In the genomic region with DNA sequence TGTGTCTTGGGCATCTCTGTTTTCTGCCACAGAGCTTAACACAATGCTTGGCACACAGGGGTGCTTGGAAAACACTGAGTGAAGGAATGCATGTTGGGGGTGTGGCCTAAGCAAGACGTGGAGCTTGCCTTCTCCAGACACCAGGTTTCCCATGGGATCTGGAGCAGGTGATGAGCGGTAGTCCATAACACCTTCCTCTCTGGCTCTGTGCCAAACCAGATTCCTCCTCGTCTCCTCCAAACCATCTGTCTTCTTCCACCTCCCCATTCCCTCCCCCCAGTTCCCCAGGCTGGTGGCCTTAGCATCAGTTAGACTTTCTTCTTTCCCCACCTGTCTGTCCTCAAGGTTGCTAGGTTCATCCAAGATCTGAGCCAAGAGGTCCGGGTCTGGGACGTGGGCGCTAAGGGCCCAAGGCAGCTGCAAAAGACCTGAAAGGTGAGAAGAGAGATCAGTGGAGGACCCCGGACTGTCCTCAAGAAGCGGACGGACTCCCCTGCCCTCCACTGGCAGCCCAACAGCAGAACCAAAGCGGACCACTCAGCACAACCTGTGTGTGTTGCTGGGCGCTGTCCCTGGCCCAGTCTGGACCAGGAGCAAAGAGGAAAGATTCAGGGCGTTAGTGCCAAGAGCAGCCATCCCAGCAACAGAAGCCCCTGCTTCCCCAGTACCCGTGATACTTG, we compare ENCODE assay signal across 12 cellular contexts. TPM values are rescaled to one million over a fixed set of nuclear protein-coding genes. Genes with fewer than 3 reads are reported as not detected.
DNase-seq lines count a peak whose midpoint lies in the region; ATAC-seq and TF ChIP-seq lines count a peak whose summit lies in the region.
"Had no signal": no experiment of that assay in that cellular context is flagged by ENCODE, and none has a peak within 500 bp of the region (broad histone marks: within the 10 kb centered on the region; RNA-seq: fewer than 3 reads in every experiment).

No MANE protein-coding gene starts in this region.

- TF ChIP-seq CTCF in dorsolateral prefrontal cortex (IDR thresholded peaks at IDR 0.05 in 54 of 56, conservative IDR thresholded peaks at IDR 0.05 in 2 of 56; ENCODE audit: low read depth in 1 of 56, partially characterized antibody in 56 of 56): no peak
- TF ChIP-seq CTCF in upper lobe of right lung (IDR thresholded peaks at IDR 0.05): no peak

- H3K27me3 Mint-ChIP-seq in activated CD4-positive, alpha-beta T cell treated with anti-CD3 and anti-CD28 coated beads for 36 hours: peaks cover 7% of the 10 kb centered on the region

- H3K27ac Mint-ChIP-seq in activated CD4-positive, alpha-beta T cell treated with anti-CD3 and anti-CD28 coated beads for 36 hours: no peak overlapping the region

- ATAC-seq in activated CD4-positive, alpha-beta T cell treated with anti-CD3 and anti-CD28 coated beads for 36 hours: no peak
- no peak for ATAC-seq in upper lobe of right lung

- H3K36me3 ChIP-seq in neuron (ENCODE audit: insufficient read depth, low read length) (no peaks in the 10 kb centered on the region), upper lobe of right lung (no peaks in the 10 kb centered on the region)

- DNase-seq in activated CD4-positive, alpha-beta T cell treated with anti-CD3 and anti-CD28 coated beads for 36 hours: no peak
- DNase-seq in activated CD4-positive, alpha-beta T cell treated with anti-CD3 and anti-CD28 coated beads, Interleukin-2, amount 50 U/mL, for 4 hours: no peak
- peak; percentile 55 for DNase-seq in NCI-H2171 (lab: John Stamatoyannopoulos, UW)
- no peak for DNase-seq in dorsolateral prefrontal cortex
- DNase-seq in DMS153 treated with DMSO at 0.1 percent for 48 hours (lab: John Stamatoyannopoulos, UW; ENCODE audit: unreplicated experiment): no peak
- DNase-seq in mucosa of gallbladder (ENCODE audit: low spot score): no peak
- DNase-seq in upper lobe of right lung: no peak
- DNase-seq: kidney; NCI-H187 treated with DMSO at 0.1 percent for 48 hours; RPMI8226; stimulated activated CD4-positive, alpha-beta T cell treated with anti-CD3 and anti-CD28 coated beads, Interleukin-4, amount 100 ng/mL, for 24 hours had no signal

- H2AFZ ChIP-seq in neuron (ENCODE audit: low read depth, low read length): peak overlapping the region; percentile 87

- H3K9me3 ChIP-seq in neuron (ENCODE audit: low read length) (no peaks in the 10 kb centered on the region), upper lobe of right lung (no peaks in the 10 kb centered on the region)

- no peaks in the 10 kb centered on the region for H3K9me3 Mint-ChIP-seq in activated CD4-positive, alpha-beta T cell treated with anti-CD3 and anti-CD28 coated beads for 36 hours (ENCODE audit: low read depth)

- H3K36me3 Mint-ChIP-seq in activated CD4-positive, alpha-beta T cell treated with anti-CD3 and anti-CD28 coated beads for 36 hours (ENCODE audit: low read depth): no peaks in the 10 kb centered on the region

- H3K4me3 ChIP-seq in dorsolateral prefrontal cortex (peak overlapping the region in 3 of 59 donors; percentile 91 to 98 (median 91)), neuron (ENCODE audit: low read length) (no peak overlapping the region), upper lobe of right lung (no peak overlapping the region)

- H3K4me1 ChIP-seq in neuron (ENCODE audit: insufficient read depth, low read length): peaks cover 26% of the 10 kb centered on the region
- peaks cover 15% of the 10 kb centered on the region for H3K4me1 ChIP-seq in upper lobe of right lung

- H3K27ac ChIP-seq in dorsolateral prefrontal cortex: peak overlapping the region in 31 of 59 donors; percentile 31 to 97 (median 88)
- no peak overlapping the region for H3K27ac ChIP-seq in upper lobe of right lung

- POLR2A ChIA-PET in activated CD4-positive, alpha-beta T cell treated with anti-CD3 and anti-CD28 coated beads for 36 hours (lab: Charles Lee): interaction anchor here (1.0 kb wide), 1 partner anchor 70 kb away, joined by 3 read pairs; no protein-coding TSS in a partner anchor

- H3K4me3 Mint-ChIP-seq in activated CD4-positive, alpha-beta T cell treated with anti-CD3 and anti-CD28 coated beads for 36 hours: peak overlapping the region; percentile 84

- CTCF ChIA-PET in activated CD4-positive, alpha-beta T cell treated with anti-CD3 and anti-CD28 coated beads for 36 hours (lab: Charles Lee): interaction anchor here (0.9 to 1.5 kb wide), 5 partner anchors 11 to 50 kb away, joined by 3 to 10 read pairs (median 5); no protein-coding TSS in a partner anchor

- peaks cover 50% of the 10 kb centered on the region for H3K4me1 Mint-ChIP-seq in activated CD4-positive, alpha-beta T cell treated with anti-CD3 and anti-CD28 coated beads for 36 hours

- intact Hi-C loops in activated CD4-positive, alpha-beta T cell treated with anti-CD3 and anti-CD28 coated beads for 36 hours (cut with DNase I, micrococcal nuclease): loop anchor here in 1 of 2 experiments (1.0 to 2.0 kb wide), 4 partner anchors 15 to 193 kb away; partner anchors contain the start of genes GPR55 and PSMD1
- intact Hi-C loops in dorsolateral prefrontal cortex (cut with DNase I): loop anchor here (5.0 to 10.0 kb wide), 3 partner anchors 49 to 171 kb away; partner anchors contain the start of gene C2orf72 (in 1 of the 2)
- intact Hi-C loops in upper lobe of right lung (cut with DNase I): no loop called here

- H3K27me3 ChIP-seq in dorsolateral prefrontal cortex (no peaks in the 10 kb centered on the region), neuron (ENCODE audit: insufficient read depth, low read length) (peaks cover 6% of the 10 kb centered on the region), upper lobe of right lung (peaks cover 19% of the 10 kb centered on the region)

RNA-seq across cellular contexts. Expression of gene ITM2C, which starts 1.2 kb away (rescaled TPM):
- 10 to 100 TPM; 29.6 to 32.9 TPM for total RNA-seq in activated CD4-positive, alpha-beta T cell treated with anti-CD3 and anti-CD28 coated beads for 36 hours
- total RNA-seq in dorsolateral prefrontal cortex: 1,000 to 10,000 TPM in 1 of 120 experiments, 100 to 1,000 TPM in 119; 391 to 1,107 (median 596) TPM
- 195 TPM for total RNA-seq in mucosa of gallbladder
- total RNA-seq in upper lobe of right lung: 25.0 TPM
